8 cellular contexts compared by ENCODE assay signal in genomic region chr2:208025037-208025813, GRCh38. TPM values are rescaled to one million over a fixed set of nuclear protein-coding genes. Genes with fewer than 3 reads are reported as not detected.
DNase-seq lines count a peak whose midpoint lies in the region; ATAC-seq and TF ChIP-seq lines count a peak whose summit lies in the region.

Gene PLEKHM3 (minus strand): TSS chr2:208025527. CDS start chr2:208001639, 23,888 bp downstream.

- no peak for TF ChIP-seq CTCF in right lobe of liver (IDR thresholded peaks at IDR 0.05)

- peak; percentile 67 for TF ChIP-seq POLR2A in right lobe of liver (IDR thresholded peaks at IDR 0.05)

- H3K27ac ChIP-seq in right lobe of liver = peak within 1 kb of the TSS; percentile 51 to 81 (median 69)

- ATAC-seq in GM18909 (IDR thresholded peaks at IDR 0.05; ENCODE audit: poor library complexity, unreplicated experiment) = peak; percentile 95
- peak; percentile 89 for ATAC-seq in HG03159 (IDR thresholded peaks at IDR 0.05; ENCODE audit: unreplicated experiment)
- peak; percentile 99 for ATAC-seq in right lobe of liver

- H3K4me3 ChIP-seq in right lobe of liver = peak within 1 kb of the TSS; percentile 71 to 95 (median 73)

- DNase-seq in AML-193 (lab: John Stamatoyannopoulos, UW) (peak; percentile 79 to 86), NCI-H510A treated with DMSO at 0.1 percent for 48 hours (lab: John Stamatoyannopoulos, UW) (peak; percentile 70), dermis microvascular lymphatic vessel endothelial cell (ENCODE audit: low read depth in 2 of 2) (peak; percentile 69 to 86), right lobe of liver (peak; percentile 87 to 91 (median 88))
- DNase-seq in activated CD4-positive, alpha-beta T cell treated with anti-CD3 and anti-CD28 coated beads, Interleukin-2, amount 50 U/mL, for 24 hours (ENCODE audit: low read depth in 1 of 2, low spot score in 1 of 2) = peak; percentile 64 to 74
- peak; percentile 59 to 78 for DNase-seq in stimulated activated CD4-positive, alpha-beta T cell treated with anti-CD3 and anti-CD28 coated beads, Interleukin-4, amount 100 ng/mL, for 4 hours

- no peaks in the 10 kb centered on the region for H3K27me3 ChIP-seq in right lobe of liver

- no peaks in the 10 kb centered on the region for H3K9me3 ChIP-seq in right lobe of liver

- H3K36me3 ChIP-seq in right lobe of liver = no peaks in the 10 kb centered on the region

- intact Hi-C loops in right lobe of liver (cut with DNase I) = no loop called here

- H3K4me1 ChIP-seq in right lobe of liver = peaks cover 0 to 9% (median 0%) of the 10 kb centered on the region in 4 donors

- WGBS in right lobe of liver (ENCODE audit: insufficient coverage, low coverage, low lambda C conversion rate, missing lambda C conversion rate) = 1% methylated on average over 28 of the region's 38 CpGs

RNA-seq across cellular contexts. Expression of gene PLEKHM3, which starts in this region (rescaled TPM):
- 7.2 and 11.1 TPM in 2 replicates for total RNA-seq in dermis microvascular lymphatic vessel endothelial cell
- 10 to 100 TPM in 2 of 6 experiments, 1 to 10 TPM in 4; 4.4 to 13.4 (median 8.9) TPM for total RNA-seq in right lobe of liver

Comparison
In these comparisons a context has a peak if more than half of its experiments do, and no peak if none do; other contexts are left out.
1. Peak in every context shown above with its lines: DNase-seq, ATAC-seq, H3K4me3 ChIP-seq and H3K27ac ChIP-seq.